ENCODE assay signal across 15 cellular contexts in genomic region chr9:132125944-132126720, GRCh38. TPM values are rescaled to one million over a fixed set of nuclear protein-coding genes. Genes with fewer than 3 reads are reported as not detected.
DNase-seq lines count a peak whose midpoint lies in the region; ATAC-seq, FAIRE-seq and TF ChIP-seq lines count a peak whose summit lies in the region.
"Had no signal": no experiment of that assay in that cellular context is flagged by ENCODE, and none has a peak within 500 bp of the region (broad histone marks: within the 10 kb centered on the region; RNA-seq: fewer than 3 reads in every experiment).

No MANE protein-coding gene starts in this region.

- H3K36me3 ChIP-seq in H1 (ENCODE audit: control insufficient read depth in 2 of 4, insufficient read depth in 4 of 4, low read length in 3 of 4), result no peaks in the 10 kb centered on the region
- H3K36me3 ChIP-seq: SJSA1 had no signal

- H2BK5ac ChIP-seq in H1 (ENCODE audit: low read depth, low read length), result peak overlapping the region; percentile 85; the same call in 1 of the 2 replicates

- no peak overlapping the region; the same call in 1 of the 2 replicates for H2BK15ac ChIP-seq in H1 (ENCODE audit: low read length)

- TF ChIP-seq EP300 in H1 (IDR thresholded peaks at IDR 0.05; ENCODE audit: borderline replicate concordance in 1 of 2, low read depth in 2 of 2, low read length in 2 of 2), result no peak

- H3K4me3 ChIP-seq in H1 (ENCODE audit: extremely low read depth in 1 of 4, insufficient read depth in 2 of 4, low read depth in 3 of 4, low read length in 4 of 4), result peak overlapping the region in 1 of 4 experiments; percentile 44; a peak in 1 of 8 replicates
- H3K4me3 ChIP-seq: SJSA1 had no signal

- H3K4ac ChIP-seq in H1 (replicated peaks; ENCODE audit: insufficient read length, low read depth, low read length), result no peak overlapping the region

- 64% methylated on average over 21 of the region's 21 CpGs; no CpG with 5 or more reads in 1 of the 2 experiments for WGBS in H1 (ENCODE audit: extremely low coverage in 1 of 2, insufficient coverage in 1 of 2, insufficient read length in 1 of 2, insufficient replicate concordance in 2 of 2, low coverage in 1 of 2, low lambda C conversion rate in 2 of 2, missing lambda C conversion rate in 1 of 2), 2 experiments

- peaks cover 70% of the 10 kb centered on the region for H3K4me1 Mint-ChIP-seq in WTC11

- peak overlapping the region; percentile 21; the same call in 1 of the 2 replicates for H3K27ac ChIP-seq in H1 (ENCODE audit: low read depth, low read length)
- H3K27ac ChIP-seq: SJSA1 had no signal

- TF ChIP-seq CTCF in WTC11 (IDR thresholded peaks at IDR 0.05) (no peak), H1 (IDR thresholded peaks at IDR 0.05; ENCODE audit: control extremely low read depth in 1 of 3, insufficient read depth in 1 of 3, low read depth in 1 of 3, low read length in 3 of 3) (no peak)

- TF ChIP-seq POLR2A in H1 (IDR thresholded peaks at IDR 0.05; ENCODE audit: control extremely low read depth in 1 of 2, low read depth in 2 of 2, low read length in 2 of 2), result no peak

- H3K36me3 Mint-ChIP-seq in WTC11, result no peaks in the 10 kb centered on the region

- H2AFZ ChIP-seq in H1 (ENCODE audit: low read length), result no peak overlapping the region

- H4K91ac ChIP-seq in H1 (replicated peaks; ENCODE audit: insufficient read length, low read length), result peak overlapping the region; percentile 38

- POLR2A ChIA-PET in WTC11 (lab: Charles Lee), result interaction anchor here (0.7 to 0.9 kb wide), 2 partner anchors 15 to 42 kb away, joined by 3 to 4 read pairs; no protein-coding TSS in a partner anchor
- POLR2A ChIA-PET in H1 (lab: Charles Lee; ENCODE audit: partially characterized antibody), result interaction anchor here (0.5 to 2.3 kb wide), 6 partner anchors 10 to 59 kb away, joined by 3 to 10 read pairs (median 4); no protein-coding TSS in a partner anchor

- no peak for FAIRE-seq in H1 (lab: Jason Lieb, UNC)

- peak overlapping the region; percentile 36 for H2BK120ac ChIP-seq in H1 (replicated peaks; ENCODE audit: low read depth, low read length)

- peaks cover 20 to 28% (median 24%) of the 10 kb centered on the region in 4 experiments for H3K4me1 ChIP-seq in H1 (replicated peaks in 1 of 4; ENCODE audit: control insufficient read depth in 3 of 4, insufficient read depth in 4 of 4, low read length in 3 of 4)
- H3K4me1 ChIP-seq: SJSA1 had no signal

- H3K79me1 ChIP-seq in H1 (ENCODE audit: low read depth, low read length), result no peaks in the 10 kb centered on the region

- peak overlapping the region; percentile 28 to 61 for H3K4me2 ChIP-seq in H1 (ENCODE audit: insufficient read depth in 1 of 2, low read depth in 2 of 2, low read length in 2 of 2)

- H3K4me3 Mint-ChIP-seq in WTC11, result peak overlapping the region; percentile 41

- peak overlapping the region; percentile 88; the same call in 1 of the 2 replicates for H2AK5ac ChIP-seq in H1 (ENCODE audit: low read depth, low read length)

- H3K9ac ChIP-seq in H1 (replicated peaks in 1 of 4; ENCODE audit: extremely low read depth in 1 of 4, low read depth in 3 of 4, low read length in 3 of 4), result no peak overlapping the region; a peak in 1 of 7 replicates

- 0 out of 2 replicates have a peak overlapping the region, but pooled peaks have one; percentile 71 for H2BK12ac ChIP-seq in H1 (ENCODE audit: low read depth, low read length)

- DNase-seq in activated effector memory CD4-positive, alpha-beta T cell treated with anti-CD3 and anti-CD28 coated beads, Interleukin-2, amount 50 U/mL, for 16 hours, result peak; percentile 68
- DNase-seq in activated effector memory CD4-positive, alpha-beta T cell treated with Interleukin-2 at 50 U/mL for 16 hours, result no peak
- DNase-seq in WTC11 (ENCODE audit: low spot score), result no peak
- no peak for DNase-seq in H1 (ENCODE audit: low read depth in 1 of 2, low spot score in 2 of 2)
- DNase-seq in stimulated activated naive CD8-positive, alpha-beta T cell treated with anti-CD3 and anti-CD28 coated beads, Interleukin-15, Interleukin-2, amounts not matched to agents 100 U/mL and 50 U/mL, for 24 hours, result peak; percentile 39
- DNase-seq in middle frontal gyrus (ENCODE audit: extremely low spot score, low spot score), result no peak
- DNase-seq in NCI-H1694 (lab: John Stamatoyannopoulos, UW), result no peak
- DNase-seq: central memory CD4-positive, alpha-beta T cell; DND-41; midbrain; NCI-H1105; NCI-H748 treated with DMSO at 0.1 percent for 48 hours had no signal

- no peaks in the 10 kb centered on the region for H3K79me2 ChIP-seq in H1 (ENCODE audit: control insufficient read depth in 1 of 2, insufficient read depth in 2 of 2, low read length in 2 of 2)

- H3K27me3 Mint-ChIP-seq in WTC11 (ENCODE audit: low read depth), result peaks cover 14% of the 10 kb centered on the region

- H3K27ac Mint-ChIP-seq in WTC11, result peak overlapping the region; percentile 60

- CTCF ChIA-PET in WTC11 (lab: Charles Lee) (interaction anchor here (0.6 to 2.1 kb wide), 11 partner anchors 8 to 371 kb away, joined by 3 to 13 read pairs (median 4); no protein-coding TSS in a partner anchor), H1 (lab: Charles Lee; ENCODE audit: partially characterized antibody) (interaction anchor here (0.6 to 2.4 kb wide), 15 partner anchors 9 to 803 kb away, joined by 3 to 11 read pairs (median 3); no protein-coding TSS in a partner anchor)

- no peaks in the 10 kb centered on the region for H4K20me1 ChIP-seq in H1 (replicated peaks in 1 of 2; ENCODE audit: control insufficient read depth in 1 of 2, insufficient read depth in 2 of 2, low read length in 2 of 2)

- peak overlapping the region; percentile 82; the same call in 1 of the 2 replicates for H2BK20ac ChIP-seq in H1 (ENCODE audit: low read length)

- no peak overlapping the region for H3K56ac ChIP-seq in H1 (replicated peaks; ENCODE audit: insufficient read length, low read depth, low read length)

- H3K23me2 ChIP-seq in H1 (ENCODE audit: low read depth, low read length), result no peaks in the 10 kb centered on the region

- no peak overlapping the region for H3K23ac ChIP-seq in H1 (ENCODE audit: insufficient read length)

- H3K18ac ChIP-seq in H1 (ENCODE audit: extremely low read depth, low read length), result no peak overlapping the region; the same call in 1 of the 2 replicates

- peaks cover 3% of the 10 kb centered on the region; the same call in 1 of the 2 replicates for H3K9me3 Mint-ChIP-seq in WTC11

- no peak overlapping the region for H3K14ac ChIP-seq in H1 (ENCODE audit: insufficient read length)

- TF ChIP-seq RAD21 in H1 (IDR thresholded peaks at IDR 0.05 in 1 of 2, conservative IDR thresholded peaks at IDR 0.05 in 1 of 2; ENCODE audit: low read depth in 2 of 2, low read length in 2 of 2), result no peak

- H3K9me3 ChIP-seq in H1 (ENCODE audit: insufficient read depth in 2 of 2, low read depth in 1 of 2, low read length in 1 of 2), result no peaks in the 10 kb centered on the region
- H3K9me3 ChIP-seq: SJSA1 had no signal

- no peak for ATAC-seq in WTC11
- ATAC-seq in stimulated activated naive CD8-positive, alpha-beta T cell treated with anti-CD3 and anti-CD28 coated beads, Interleukin-15, Interleukin-2, amounts not matched to agents 100 U/mL and 50 U/mL, for 24 hours, result peak; percentile 75
- no peak for ATAC-seq in GM18519 (IDR thresholded peaks at IDR 0.05; ENCODE audit: low FRiP score, unreplicated experiment)
- ATAC-seq: esophagus mucosa had no signal

- no peak overlapping the region for H4K8ac ChIP-seq in H1 (ENCODE audit: extremely low read depth, insufficient read depth, low read length)

- H4K5ac ChIP-seq in H1 (ENCODE audit: insufficient read length, low read depth, low read length), result no peak overlapping the region

- H3K27me3 ChIP-seq in H1 (replicated peaks in 1 of 4; ENCODE audit: control insufficient read depth in 3 of 4, extremely low read depth in 1 of 4, insufficient read depth in 3 of 4, low read length in 3 of 4), result no peaks in the 10 kb centered on the region; a peak in 1 of 7 replicates

TF ChIP-seq in WTC11, 78 proteins besides CTCF, POLR2A, EP300 and RAD21 (continues in another document):
- no peak for TF ChIP-seq JUN (CRISPR knock-in tag; IDR thresholded peaks at IDR 0.05)

TF ChIP-seq in H1, 55 proteins besides CTCF, POLR2A, EP300 and RAD21:
- TF ChIP-seq PHF8 (conservative IDR thresholded peaks at IDR 0.05; ENCODE audit: low read depth, low read length) (no peak), HDAC6 (IDR thresholded peaks at IDR 0.05; ENCODE audit: low read depth, low read length) (no peak), FOSL1 (IDR thresholded peaks at IDR 0.05; ENCODE audit: insufficient read depth, low read depth, low read length) (no peak), GABPA (IDR thresholded peaks at IDR 0.05; ENCODE audit: borderline replicate concordance, insufficient read depth, low read length) (no peak), KDM1A (IDR thresholded peaks at IDR 0.05; ENCODE audit: borderline replicate concordance, low read length) (no peak), POLR2AphosphoS5 (IDR thresholded peaks at IDR 0.05; ENCODE audit: low read depth, low read length) (no peak)

RNA-seq across cellular contexts. Expression of gene NTNG2, which starts 35.7 kb away (rescaled TPM):
- total RNA-seq in WTC11 (2021), result 3.1 to 4.2 TPM (median 3.3 TPM) in 3 replicates
- 0.52 and 1.4 TPM in 2 replicates for total RNA-seq in H1 (2021; fragmentation: NEBNext Ultra II Directional; extraction: Animal tissue kit (Norgen Biotek cat#: 25700))
- 1.2 and 1.5 TPM in 2 replicates for polyA plus RNA-seq in H1 (2011; rRNA removed)
- 2.6 TPM for polyA plus RNA-seq in H1 (2011; cell fraction: cytosol; rRNA removed)
- polyA plus RNA-seq in H1 (2011; cell fraction: nucleus; rRNA removed), result 2.6 TPM
- 0.29 to 2.3 TPM (median 1.3 TPM) in 4 replicates for polyA plus RNA-seq in H1 (2012, experiment 1 of 2)
- 0.37 TPM for polyA plus RNA-seq in H1 (2012, experiment 2 of 2)
- 0.30 TPM for polyA plus RNA-seq in H1 (2013, experiment 1 of 2)
- polyA plus RNA-seq in H1 (2013, experiment 2 of 2), result 0.61 TPM
- 0.57 and 0.80 TPM in 2 replicates for polyA minus RNA-seq in H1 (2011; rRNA and poly(A)+ RNA removed)
- 1.7 TPM for polyA minus RNA-seq in H1 (2011; cell fraction: cytosol; rRNA and poly(A)+ RNA removed)
- 1.1 TPM for polyA minus RNA-seq in H1 (2011; cell fraction: nucleus; rRNA and poly(A)+ RNA removed)
- total RNA-seq: SJSA1 had no signal

RNA-seq across cellular contexts. Expression of gene MED27, which starts 46.5 kb away (rescaled TPM):
- total RNA-seq in WTC11 (2021), result 26.6 to 27.9 TPM (median 27.5 TPM) in 3 replicates
- 29.9 and 32.7 TPM in 2 replicates for total RNA-seq in H1 (2021; fragmentation: NEBNext Ultra II Directional; extraction: Animal tissue kit (Norgen Biotek cat#: 25700))
- 47.7 and 56.5 TPM in 2 replicates for polyA plus RNA-seq in H1 (2011; rRNA removed)
- 44.4 TPM for polyA plus RNA-seq in H1 (2011; cell fraction: cytosol; rRNA removed)
- 32.8 TPM for polyA plus RNA-seq in H1 (2011; cell fraction: nucleus; rRNA removed)
- 33.4 to 41.5 TPM (median 38.8 TPM) in 4 replicates for polyA plus RNA-seq in H1 (2012, experiment 1 of 2)
- polyA plus RNA-seq in H1 (2012, experiment 2 of 2), result 42.6 TPM
- polyA plus RNA-seq in H1 (2013, experiment 1 of 2), result 28.8 TPM
- 28.3 TPM for polyA plus RNA-seq in H1 (2013, experiment 2 of 2)
- 46.9 and 54.7 TPM in 2 replicates for polyA minus RNA-seq in H1 (2011; rRNA and poly(A)+ RNA removed)
- polyA minus RNA-seq in H1 (2011; cell fraction: cytosol; rRNA and poly(A)+ RNA removed), result 21.1 TPM
- 24.3 TPM for polyA minus RNA-seq in H1 (2011; cell fraction: nucleus; rRNA and poly(A)+ RNA removed)

Comparison
In these comparisons a context has a peak if more than half of its experiments do, and no peak if none do; other contexts are left out.
1. DNase-seq: peak in activated effector memory CD4-positive, alpha-beta T cell treated with anti-CD3 and anti-CD28 coated beads, Interleukin-2, amount 50 U/mL, for 16 hours (single experiment) and stimulated activated naive CD8-positive, alpha-beta T cell treated with anti-CD3 and anti-CD28 coated beads, Interleukin-15, Interleukin-2, amounts not matched to agents 100 U/mL and 50 U/mL, for 24 hours (single experiment); none in activated effector memory CD4-positive, alpha-beta T cell treated with Interleukin-2 at 50 U/mL for 16 hours (single experiment), WTC11 (single experiment), H1 (0 of 2), middle frontal gyrus (single experiment) and NCI-H1694 (single experiment).